Comparison of ENCODE assay signal across 26 cellular contexts in genomic region chr1:20849100-20849499, GRCh38.
"Had no signal": no experiment of that assay in that cellular context is flagged by ENCODE, and none has a peak within 500 bp of the region (broad histone marks: within the 10 kb centered on the region; RNA-seq: fewer than 3 reads in every experiment).

No MANE protein-coding gene starts in this region.

- H3K27ac ChIP-seq: left ventricle myocardium inferior, lower lobe of right lung, prostate gland, right atrium auricular region, stomach, thyroid gland, vagina had no signal

- H3K4me3 ChIP-seq: left ventricle myocardium inferior, lower lobe of right lung, prostate gland, right atrium auricular region, smooth muscle cell, stomach, thyroid gland, vagina had no signal

- H3K36me3 ChIP-seq: prostate gland had no signal

- ATAC-seq: esophagus mucosa; left colon; lower lobe of right lung; naive thymus-derived CD8-positive, alpha-beta T cell; sciatic nerve; stimulated activated effector memory CD8-positive, alpha-beta T cell treated with anti-CD3 and anti-CD28 coated beads, Interleukin-12 subunit alpha, Interleukin-12 subunit beta, amount 100 ng/mL, for 72 hours had no signal

- H3K4me1 ChIP-seq: left ventricle myocardium inferior, lower lobe of right lung, prostate gland, right atrium auricular region, thyroid gland, vagina had no signal

- H3K9me3 ChIP-seq: left ventricle myocardium inferior, lower lobe of right lung, prostate gland, right atrium auricular region, stomach, thyroid gland, vagina had no signal

- H3K27me3 ChIP-seq: right atrium auricular region, stomach, thyroid gland, vagina had no signal

- DNase-seq: effector CD8-positive, alpha-beta T cell; endodermal cell; hypothalamus; immature natural killer cell; islet precursor cell; kidney glomerular epithelial cell; left colon; left ventricle myocardium inferior; lower lobe of right lung; naive thymus-derived CD8-positive, alpha-beta T cell; nephron progenitor cell; nucleus accumbens; stimulated activated CD4-positive, alpha-beta T cell treated with anti-CD3 and anti-CD28 coated beads, Interleukin-12 subunit alpha, Interleukin-12 subunit beta, amount 100 ng/mL, for 4 hours; stimulated activated CD4-positive, alpha-beta T cell treated with anti-CD3 and anti-CD28 coated beads, Interleukin-2, amount 100 ng/mL, for 24 hours; stimulated activated CD4-positive, alpha-beta T cell treated with anti-CD3 and anti-CD28 coated beads, Interleukin-4, amount 100 ng/mL, for 24 hours; stimulated activated naive CD4-positive, alpha-beta T cell treated with Interleukin-2 at 50 U/mL for 16 hours; stomach; thyroid gland; trophoblast cell had no signal
